Comparison of ENCODE assay signal across 7 cellular contexts in the genomic region with DNA sequence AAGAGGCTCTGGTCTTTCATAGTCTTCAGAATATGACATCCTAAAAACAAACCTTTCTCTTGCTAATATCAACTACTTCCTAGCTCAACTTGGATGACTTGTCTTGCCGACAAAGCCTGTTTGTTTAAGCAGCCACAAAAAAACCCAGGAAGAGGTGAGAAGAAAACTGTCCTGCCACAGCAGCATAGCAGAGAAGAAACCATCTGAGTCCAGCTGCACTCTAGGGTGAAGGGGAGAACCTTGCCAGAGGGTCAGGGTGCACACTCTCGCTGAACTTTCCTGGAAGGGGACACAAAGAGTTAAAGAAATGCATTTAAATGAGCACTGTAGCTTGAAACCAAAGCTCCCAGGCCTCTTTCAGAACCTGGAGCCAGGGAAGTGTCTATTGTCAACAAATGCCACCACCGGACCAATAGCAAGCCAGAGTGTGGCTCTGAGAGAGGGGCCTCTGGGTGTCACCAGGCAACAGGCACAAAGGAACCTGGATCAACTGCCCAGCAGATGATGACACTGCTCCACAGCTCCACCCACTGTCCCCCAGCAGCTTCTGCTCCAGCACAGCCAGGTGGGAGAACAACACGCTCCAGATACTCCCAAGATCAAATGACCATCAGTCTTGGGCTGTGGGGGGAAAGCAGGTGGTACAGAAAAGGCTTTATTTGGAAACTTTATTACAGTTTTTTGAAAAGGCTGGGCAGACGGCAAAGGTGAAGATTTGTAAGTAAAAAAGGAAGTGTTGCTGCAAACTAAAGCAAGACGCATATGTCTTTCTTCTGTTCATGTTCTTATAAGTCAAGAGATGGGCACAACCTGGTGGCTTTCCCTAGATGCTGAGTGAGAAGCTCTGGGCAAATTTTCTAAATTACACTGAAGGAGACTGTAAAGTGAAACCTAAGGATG.
DNase-seq lines count a peak whose midpoint lies in the region; ATAC-seq and TF ChIP-seq lines count a peak whose summit lies in the region.

No MANE protein-coding gene starts in this region.

- H3K4me1 ChIP-seq in CD8-positive, alpha-beta T cell (ENCODE audit: insufficient read depth, low read length), result no peaks in the 10 kb centered on the region

- in situ Hi-C loops in astrocyte of the cerebellum (cut with HindIII; ENCODE audit: low sequenced_read_pairs), result no loop called here

- peak; percentile 13 for TF ChIP-seq CTCF in GM20000 (IDR thresholded peaks at IDR 0.05; ENCODE audit: extremely low read depth, missing control alignments)
- TF ChIP-seq CTCF in astrocyte of the cerebellum (IDR thresholded peaks at IDR 0.05; ENCODE audit: low read depth, low read length, missing control alignments), result peak; percentile 11
- no peak for TF ChIP-seq CTCF in CD8-positive, alpha-beta T cell (IDR thresholded peaks at IDR 0.05)

- H3K9me3 Mint-ChIP-seq in activated T-helper 1 cell treated with anti-CD3 and anti-CD28 coated beads, Interleukin-12 subunit alpha, Interleukin-12 subunit beta, Interleukin-2, Interleukin-4 antibody, amounts not matched to agents 30 ng/mL and 10 ng/mL and 1 ng/mL, durations not matched to agents 14 hours and 24 hours and 36 hours, result no peaks in the 10 kb centered on the region
- no peaks in the 10 kb centered on the region for H3K9me3 Mint-ChIP-seq in CD8-positive, alpha-beta T cell

- intact Hi-C loops in activated T-helper 1 cell treated with anti-CD3 and anti-CD28 coated beads, Interleukin-12 subunit alpha, Interleukin-12 subunit beta, Interleukin-2, Interleukin-4 antibody, amounts not matched to agents 30 ng/mL and 10 ng/mL and 1 ng/mL, durations not matched to agents 14 hours and 24 hours and 36 hours (cut with micrococcal nuclease), result no loop called here
- intact Hi-C loops in CD8-positive, alpha-beta T cell (cut with DNase I, micrococcal nuclease), result no loop called here

- H3K27ac Mint-ChIP-seq in activated T-helper 1 cell treated with anti-CD3 and anti-CD28 coated beads, Interleukin-12 subunit alpha, Interleukin-12 subunit beta, Interleukin-2, Interleukin-4 antibody, amounts not matched to agents 30 ng/mL and 10 ng/mL and 1 ng/mL, durations not matched to agents 14 hours and 24 hours and 36 hours, result no peak overlapping the region
- H3K27ac Mint-ChIP-seq in CD8-positive, alpha-beta T cell, result no peak overlapping the region

- H3K27me3 Mint-ChIP-seq in activated T-helper 1 cell treated with anti-CD3 and anti-CD28 coated beads, Interleukin-12 subunit alpha, Interleukin-12 subunit beta, Interleukin-2, Interleukin-4 antibody, amounts not matched to agents 30 ng/mL and 10 ng/mL and 1 ng/mL, durations not matched to agents 14 hours and 24 hours and 36 hours (ENCODE audit: insufficient read depth), result peaks cover 2% of the 10 kb centered on the region
- peaks cover 17% of the 10 kb centered on the region for H3K27me3 Mint-ChIP-seq in CD8-positive, alpha-beta T cell (ENCODE audit: low read depth)

- no peak for ATAC-seq in CD8-positive, alpha-beta T cell

- no peak overlapping the region for H3K4me3 Mint-ChIP-seq in activated T-helper 1 cell treated with anti-CD3 and anti-CD28 coated beads, Interleukin-12 subunit alpha, Interleukin-12 subunit beta, Interleukin-2, Interleukin-4 antibody, amounts not matched to agents 30 ng/mL and 10 ng/mL and 1 ng/mL, durations not matched to agents 14 hours and 24 hours and 36 hours
- no peak overlapping the region for H3K4me3 Mint-ChIP-seq in CD8-positive, alpha-beta T cell

- POLR2A ChIA-PET in CD8-positive, alpha-beta T cell (lab: Charles Lee), result no interaction called here

- CTCF ChIA-PET in CD8-positive, alpha-beta T cell (lab: Charles Lee), result interaction anchor here (0.6 kb wide), 1 partner anchor 150 kb away, joined by 3 read pairs; no protein-coding TSS in a partner anchor

- no peak overlapping the region for H3K27ac ChIP-seq in CD8-positive, alpha-beta T cell (ENCODE audit: low read depth, low read length)

- no peak overlapping the region for H3K4me3 ChIP-seq in astrocyte of the cerebellum (ENCODE audit: low read depth, low read length)
- H3K4me3 ChIP-seq in CD8-positive, alpha-beta T cell (ENCODE audit: low read depth, low read length), result no peak overlapping the region

- no peaks in the 10 kb centered on the region for H3K27me3 ChIP-seq in CD8-positive, alpha-beta T cell (ENCODE audit: insufficient read depth, low read length)

- no peaks in the 10 kb centered on the region for H3K36me3 ChIP-seq in CD8-positive, alpha-beta T cell (ENCODE audit: insufficient read depth, low read length)

- DNase-seq in GM20000 (ENCODE audit: low spot score) (peak; percentile 16), NCI-H128 (lab: John Stamatoyannopoulos, UW; ENCODE audit: unreplicated experiment) (peak; percentile 59), astrocyte of the cerebellum (ENCODE audit: low read depth) (no peak), pons (ENCODE audit: low spot score) (peak; percentile 11)
- DNase-seq in activated T-helper 1 cell treated with anti-CD3 and anti-CD28 coated beads, Interleukin-12 subunit alpha, Interleukin-12 subunit beta, Interleukin-2, Interleukin-4 antibody, amounts not matched to agents 30 ng/mL and 10 ng/mL and 1 ng/mL, durations not matched to agents 14 hours and 24 hours and 36 hours (ENCODE audit: low spot score), result no peak
- no peak for DNase-seq in CD8-positive, alpha-beta T cell
- no peak for DNase-seq in stimulated activated naive CD4-positive, alpha-beta T cell treated with Interleukin-2 at 50 U/mL for 16 hours (lab: John Stamatoyannopoulos, UW)

- H3K36me3 Mint-ChIP-seq in activated T-helper 1 cell treated with anti-CD3 and anti-CD28 coated beads, Interleukin-12 subunit alpha, Interleukin-12 subunit beta, Interleukin-2, Interleukin-4 antibody, amounts not matched to agents 30 ng/mL and 10 ng/mL and 1 ng/mL, durations not matched to agents 14 hours and 24 hours and 36 hours (ENCODE audit: low read depth), result no peaks in the 10 kb centered on the region
- no peaks in the 10 kb centered on the region for H3K36me3 Mint-ChIP-seq in CD8-positive, alpha-beta T cell

- H3K4me1 Mint-ChIP-seq in activated T-helper 1 cell treated with anti-CD3 and anti-CD28 coated beads, Interleukin-12 subunit alpha, Interleukin-12 subunit beta, Interleukin-2, Interleukin-4 antibody, amounts not matched to agents 30 ng/mL and 10 ng/mL and 1 ng/mL, durations not matched to agents 14 hours and 24 hours and 36 hours (ENCODE audit: low read depth), result peaks cover 8% of the 10 kb centered on the region
- H3K4me1 Mint-ChIP-seq in CD8-positive, alpha-beta T cell (ENCODE audit: low read depth), result no peaks in the 10 kb centered on the region

- no peaks in the 10 kb centered on the region for H3K9me3 ChIP-seq in CD8-positive, alpha-beta T cell (ENCODE audit: low read length)

Comparison
In these comparisons a context has a peak if more than half of its experiments do, and no peak if none do; other contexts are left out.
1. DNase-seq: peak in GM20000 (single experiment), NCI-H128 (single experiment) and pons (single experiment); none in astrocyte of the cerebellum (single experiment), activated T-helper 1 cell treated with anti-CD3 and anti-CD28 coated beads, Interleukin-12 subunit alpha, Interleukin-12 subunit beta, Interleukin-2, Interleukin-4 antibody, amounts not matched to agents 30 ng/mL and 10 ng/mL and 1 ng/mL, durations not matched to agents 14 hours and 24 hours and 36 hours (single experiment), CD8-positive, alpha-beta T cell (0 of 7) and stimulated activated naive CD4-positive, alpha-beta T cell treated with Interleukin-2 at 50 U/mL for 16 hours (single experiment).